In the genomic region with DNA sequence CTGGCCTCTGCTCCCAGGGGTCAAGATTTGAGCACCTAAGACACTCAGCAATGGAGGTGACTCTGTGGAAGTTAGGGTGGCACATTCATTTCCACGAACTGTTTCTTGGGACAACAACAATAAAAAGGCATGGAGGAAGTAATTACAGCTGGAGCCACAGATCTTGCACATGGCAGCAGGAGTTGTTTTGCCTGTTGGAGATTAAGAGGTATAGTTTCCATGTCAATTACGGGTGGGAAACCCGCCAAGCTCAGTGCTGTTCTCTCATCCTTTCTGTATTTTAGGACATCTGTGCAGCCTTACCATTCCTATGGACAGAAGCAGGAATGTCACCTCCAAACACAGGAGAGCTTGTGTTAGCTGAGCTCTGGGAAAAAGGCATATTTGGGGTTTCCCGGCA, we compare ENCODE assay signal across 25 cellular contexts.
DNase-seq lines count a peak whose midpoint lies in the region; ATAC-seq and TF ChIP-seq lines count a peak whose summit lies in the region.
"Had no signal": no experiment of that assay in that cellular context is flagged by ENCODE, and none has a peak within 500 bp of the region (broad histone marks: within the 10 kb centered on the region; RNA-seq: fewer than 3 reads in every experiment).

No MANE protein-coding gene starts in this region.

- no peaks in the 10 kb centered on the region for H3K36me3 Mint-ChIP-seq in mesothelial cell of epicardium
- H3K36me3 Mint-ChIP-seq: activated naive CD8-positive, alpha-beta T cell treated with anti-CD3 and anti-CD28 coated beads, Interleukin-2, amount 10 ng/mL, durations not matched to agents 7 days and 5 days; CD4-positive, alpha-beta memory T cell; natural killer cell treated with Interleukin-12 subunit alpha and Interleukin-12 subunit beta and Interleukin-15 and Interleukin-18, amount 100 ng/mL, for 72 hours had no signal

- no peaks in the 10 kb centered on the region for H3K27me3 Mint-ChIP-seq in mesothelial cell of epicardium (ENCODE audit: low read depth)

- no peaks in the 10 kb centered on the region for H3K9me3 Mint-ChIP-seq in mesothelial cell of epicardium
- H3K9me3 Mint-ChIP-seq: activated naive CD8-positive, alpha-beta T cell treated with anti-CD3 and anti-CD28 coated beads, Interleukin-2, amount 10 ng/mL, durations not matched to agents 7 days and 5 days; CD4-positive, alpha-beta memory T cell; endodermal cell; natural killer cell treated with Interleukin-12 subunit alpha and Interleukin-12 subunit beta and Interleukin-15 and Interleukin-18, amount 100 ng/mL, for 72 hours had no signal

- in situ Hi-C loops in KBM-7 (cut with MboI; ENCODE audit: low pct_unique_long_range_greater_than_20kb, low sequenced_read_pairs), result no loop called here

- peak overlapping the region; percentile 78 for H3K27ac Mint-ChIP-seq in mesothelial cell of epicardium
- H3K27ac Mint-ChIP-seq: activated naive CD8-positive, alpha-beta T cell treated with anti-CD3 and anti-CD28 coated beads, Interleukin-2, amount 10 ng/mL, durations not matched to agents 7 days and 5 days; CD4-positive, alpha-beta memory T cell; endodermal cell; natural killer cell treated with Interleukin-12 subunit alpha and Interleukin-12 subunit beta and Interleukin-15 and Interleukin-18, amount 100 ng/mL, for 72 hours had no signal

- no peak overlapping the region for H3K4me3 Mint-ChIP-seq in mesothelial cell of epicardium
- H3K4me3 Mint-ChIP-seq: activated naive CD8-positive, alpha-beta T cell treated with anti-CD3 and anti-CD28 coated beads, Interleukin-2, amount 10 ng/mL, durations not matched to agents 7 days and 5 days; CD4-positive, alpha-beta memory T cell; endodermal cell; natural killer cell treated with Interleukin-12 subunit alpha and Interleukin-12 subunit beta and Interleukin-15 and Interleukin-18, amount 100 ng/mL, for 72 hours had no signal

- ATAC-seq in GM19351 (IDR thresholded peaks at IDR 0.05; ENCODE audit: unreplicated experiment), result no peak
- ATAC-seq: foreskin keratinocyte, heart left ventricle, K562, lower lobe of right lung, PC-3, SK-N-SH treated with all-trans-retinoic acid at 6 μM for 48 hours had no signal

- DNase-seq in NCI-H146 (lab: John Stamatoyannopoulos, UW), result peak; percentile 16
- no peak for DNase-seq in NCI-H146 treated with DMSO at 0.1 percent for 48 hours (lab: John Stamatoyannopoulos, UW; ENCODE audit: unreplicated experiment)
- peak; percentile 37 for DNase-seq in KBM-7
- peak; percentile 71 for DNase-seq in NCI-H748 (lab: John Stamatoyannopoulos, UW; ENCODE audit: unreplicated experiment)
- DNase-seq in mesothelial cell of epicardium (ENCODE audit: low spot score in 2 of 2, unreplicated experiment in 2 of 2), result no peak
- no peak for DNase-seq in GM20000 (ENCODE audit: low spot score)
- DNase-seq in NCI-H1436 treated with DMSO at 0.1 percent for 48 hours (lab: John Stamatoyannopoulos, UW), result no peak
- DNase-seq: activated CD4-positive, alpha-beta T cell treated with anti-CD3 and anti-CD28 coated beads for 4 hours; activated CD8-positive, alpha-beta memory T cell treated with anti-CD3 and anti-CD28 coated beads for 24 hours; activated effector memory CD4-positive, alpha-beta T cell treated with Interleukin-2 at 50 U/mL for 16 hours; activated naive CD8-positive, alpha-beta T cell treated with anti-CD3 and anti-CD28 coated beads, Interleukin-2, amount 10 ng/mL, durations not matched to agents 7 days and 5 days; CD4-positive, alpha-beta memory T cell; DND-41; endodermal cell; foreskin keratinocyte; heart left ventricle; lower lobe of right lung; NCI-H187 treated with DMSO at 0.1 percent for 48 hours; PC-3; stimulated activated naive CD8-positive, alpha-beta T cell treated with anti-CD3 and anti-CD28 coated beads, Interleukin-15, Interleukin-2, amounts not matched to agents 100 U/mL and 50 U/mL, for 24 hours; testis had no signal

- no peak for TF ChIP-seq CTCF in mesothelial cell of epicardium (IDR thresholded peaks at IDR 0.05; ENCODE audit: unreplicated experiment)
- no peak for TF ChIP-seq CTCF in GM20000 (IDR thresholded peaks at IDR 0.05; ENCODE audit: extremely low read depth, missing control alignments)

- peaks cover 77% of the 10 kb centered on the region for H3K4me1 Mint-ChIP-seq in mesothelial cell of epicardium
- H3K4me1 Mint-ChIP-seq: activated naive CD8-positive, alpha-beta T cell treated with anti-CD3 and anti-CD28 coated beads, Interleukin-2, amount 10 ng/mL, durations not matched to agents 7 days and 5 days; CD4-positive, alpha-beta memory T cell; endodermal cell had no signal

Comparison
In these comparisons a context has a peak if more than half of its experiments do, and no peak if none do; other contexts are left out.
1. DNase-seq: peak in NCI-H146 (single experiment), KBM-7 (single experiment) and NCI-H748 (single experiment); none in NCI-H146 treated with DMSO at 0.1 percent for 48 hours (single experiment), mesothelial cell of epicardium (0 of 2), GM20000 (single experiment) and NCI-H1436 treated with DMSO at 0.1 percent for 48 hours (single experiment).